30 cellular contexts compared by ENCODE assay signal in genomic region chr2:68920481-68921170, GRCh38. TPM values are rescaled to one million over a fixed set of nuclear protein-coding genes. Genes with fewer than 3 reads are reported as not detected.
DNase-seq lines count a peak whose midpoint lies in the region; ATAC-seq and TF ChIP-seq lines count a peak whose summit lies in the region.
"Had no signal": no experiment of that assay in that cellular context is flagged by ENCODE, and none has a peak within 500 bp of the region (broad histone marks: within the 10 kb centered on the region; RNA-seq: fewer than 3 reads in every experiment).

No MANE protein-coding gene starts in this region.

- H2BK120ac ChIP-seq in IMR-90 (ENCODE audit: low read depth, low read length) (no peak overlapping the region), mesenchymal stem cell (ENCODE audit: low read depth, low read length) (no peak overlapping the region)

- H3K27me3 ChIP-seq in CD8-positive, alpha-beta T cell (ENCODE audit: insufficient read depth, low read length): no peaks in the 10 kb centered on the region
- H3K27me3 ChIP-seq in IMR-90 (ENCODE audit: control insufficient read depth, insufficient read depth, low read length) (no peaks in the 10 kb centered on the region), osteoblast (ENCODE audit: insufficient read depth, low read length) (peaks cover 5% of the 10 kb centered on the region), mesenchymal stem cell (ENCODE audit: control insufficient read depth in 1 of 2, insufficient read depth in 1 of 2, low read length in 2 of 2) (peaks cover 0 to 3% of the 10 kb centered on the region in 2 experiments)
- H3K27me3 ChIP-seq: BLaER1 treated with 17β-estradiol and CSF1 and Interleukin-3, amounts not matched to agents 10 nM and 100 nM had no signal

- H3K9ac ChIP-seq in IMR-90 (ENCODE audit: low read depth, low read length) (no peak overlapping the region), mesenchymal stem cell (ENCODE audit: low read length) (no peak overlapping the region)
- H3K9ac ChIP-seq: BLaER1 treated with 17β-estradiol and CSF1 and Interleukin-3, amounts not matched to agents 10 nM and 100 nM had no signal

- H4K20me1 ChIP-seq in IMR-90 (ENCODE audit: insufficient read depth, low read length): no peaks in the 10 kb centered on the region
- H4K20me1 ChIP-seq in osteoblast (ENCODE audit: insufficient read depth, low read length): no peaks in the 10 kb centered on the region
- H4K20me1 ChIP-seq: BLaER1 treated with 17β-estradiol and CSF1 and Interleukin-3, amounts not matched to agents 10 nM and 100 nM had no signal

- H3K4me1 Mint-ChIP-seq in CD8-positive, alpha-beta T cell (ENCODE audit: low read depth): no peaks in the 10 kb centered on the region

- H3K79me1 ChIP-seq in IMR-90 (ENCODE audit: low read depth in 1 of 2, low read length in 2 of 2): no peaks in the 10 kb centered on the region
- H3K79me1 ChIP-seq in mesenchymal stem cell (replicated peaks; ENCODE audit: low read length, poor library complexity, severe bottlenecking): no peaks in the 10 kb centered on the region

- H3K56ac ChIP-seq in IMR-90 (ENCODE audit: extremely low read depth, insufficient read depth, low read length): no peak overlapping the region

- H2AFZ ChIP-seq in IMR-90 (replicated peaks; ENCODE audit: low read length, poor library complexity) (no peak overlapping the region), osteoblast (ENCODE audit: low read length) (no peak overlapping the region), mesenchymal stem cell (ENCODE audit: low read depth, low read length) (no peak overlapping the region)
- H2AFZ ChIP-seq: PC-9 had no signal

- H3K4ac ChIP-seq in IMR-90 (ENCODE audit: low read depth, low read length) (no peak overlapping the region), mesenchymal stem cell (ENCODE audit: low read depth in 1 of 2, low read length in 2 of 2) (no peak overlapping the region)

- H2BK15ac ChIP-seq in IMR-90 (ENCODE audit: low read depth, low read length) (no peak overlapping the region), mesenchymal stem cell (ENCODE audit: low read depth, poor library complexity, severe bottlenecking) (no peak overlapping the region)

- H2AK9ac ChIP-seq in IMR-90 (replicated peaks; ENCODE audit: low read depth, low read length, poor library complexity): no peak overlapping the region

- no peak overlapping the region for H2BK12ac ChIP-seq in mesenchymal stem cell (ENCODE audit: low read length in 2 of 2)

- TF ChIP-seq CTCF in CD8-positive, alpha-beta T cell (IDR thresholded peaks at IDR 0.05): no peak
- TF ChIP-seq CTCF in IMR-90 (conservative IDR thresholded peaks at IDR 0.05; ENCODE audit: low read depth, low read length) (no peak), osteoblast (IDR thresholded peaks at IDR 0.05; ENCODE audit: extremely low read depth, low read depth, low read length) (no peak)

- H4K5ac ChIP-seq in IMR-90 (ENCODE audit: low read depth, low read length): no peak overlapping the region; the same call in 1 of the 2 replicates

- H3K9me3 ChIP-seq in CD8-positive, alpha-beta T cell (ENCODE audit: low read length): no peaks in the 10 kb centered on the region
- H3K9me3 ChIP-seq in IMR-90 (ENCODE audit: control insufficient read depth, insufficient read depth, low read length) (no peaks in the 10 kb centered on the region; the same call in 1 of the 2 replicates), osteoblast (ENCODE audit: low read depth, low read length) (no peaks in the 10 kb centered on the region), mesenchymal stem cell (ENCODE audit: control insufficient read depth, low read length) (no peaks in the 10 kb centered on the region)
- H3K9me3 ChIP-seq: BLaER1 treated with 17β-estradiol and CSF1 and Interleukin-3, amounts not matched to agents 10 nM and 100 nM; Caco-2 had no signal

- H3K27ac Mint-ChIP-seq in CD8-positive, alpha-beta T cell: peak overlapping the region; percentile 72

- peaks cover 9% of the 10 kb centered on the region for H3K9me1 ChIP-seq in IMR-90 (ENCODE audit: insufficient read depth, low read length)

- H2BK20ac ChIP-seq in IMR-90 (ENCODE audit: low read depth, low read length): peak overlapping the region; percentile 12; the same call in 1 of the 2 replicates

- H3K27me3 Mint-ChIP-seq in CD8-positive, alpha-beta T cell (ENCODE audit: low read depth): no peaks in the 10 kb centered on the region

- no TSS peak for BruUV-seq in IMR-90 (replicated peaks; lab: Mats Ljungman, UMichigan)

- dilution Hi-C loops in IMR-90 (cut with HindIII; ENCODE audit: low sequenced_read_pairs, unreplicated experiment): no loop called here

- no peak for DNase-seq in CD8-positive, alpha-beta T cell
- DNase-seq in IMR-90: no peak
- DNase-seq in kidney glomerular epithelial cell (lab: John Stamatoyannopoulos, UW): peak; percentile 2
- DNase-seq in osteoblast (ENCODE audit: insufficient read length, low spot score, missing footprints): peak; percentile 11
- no peak for DNase-seq in Right ventricle myocardium superior
- DNase-seq in mesenchymal stem cell: no peak
- DNase-seq: AML-193; Caco-2; CD4-positive, alpha-beta memory T cell; DMS 273 treated with DMSO at 0.1 percent for 48 hours; DMS79; EL; GDM1; Kasumi-1; MV-4-11; NCI-H1694 treated with DMSO at 0.1 percent for 48 hours; NCI-H2081; NCI-H2227 treated with DMSO at 0.1 percent for 48 hours; NCI-H526 treated with DMSO at 0.1 percent for 48 hours; PC-9; RPMI8226; SHP77 had no signal

- no peaks in the 10 kb centered on the region for H3K36me3 ChIP-seq in CD8-positive, alpha-beta T cell (ENCODE audit: insufficient read depth, low read length)
- H3K36me3 ChIP-seq in IMR-90 (ENCODE audit: control insufficient read depth, insufficient read depth, low read length): no peaks in the 10 kb centered on the region
- H3K36me3 ChIP-seq in osteoblast (ENCODE audit: insufficient read depth, low read length): no peaks in the 10 kb centered on the region
- H3K36me3 ChIP-seq in mesenchymal stem cell (ENCODE audit: control insufficient read depth in 1 of 2, insufficient read depth in 2 of 2, low read depth in 1 of 2, low read length in 2 of 2): no peaks in the 10 kb centered on the region
- H3K36me3 ChIP-seq: BLaER1 treated with 17β-estradiol and CSF1 and Interleukin-3, amounts not matched to agents 10 nM and 100 nM had no signal

- H3K14ac ChIP-seq in IMR-90 (replicated peaks; ENCODE audit: low read depth, low read length) (no peak overlapping the region), mesenchymal stem cell (ENCODE audit: low read length in 2 of 2) (no peak overlapping the region)

- CTCF ChIA-PET in CD8-positive, alpha-beta T cell (lab: Charles Lee): interaction anchor here (0.6 to 3.7 kb wide), 5 partner anchors 13 to 481 kb away, joined by 3 to 20 read pairs (median 4); no protein-coding TSS in a partner anchor
- CTCF ChIA-PET in IMR-90 (lab: Yijun Ruan, JAX): interaction anchor here (0.7 kb wide), 1 partner anchor 211 kb away, joined by 3 read pairs; no protein-coding TSS in a partner anchor

- no peak overlapping the region for H3K27ac ChIP-seq in CD8-positive, alpha-beta T cell (ENCODE audit: low read depth, low read length)
- H3K27ac ChIP-seq in IMR-90 (ENCODE audit: insufficient read depth, low read length) (no peak overlapping the region), osteoblast (ENCODE audit: low read depth, low read length) (no peak overlapping the region), mesenchymal stem cell (ENCODE audit: low read length, poor library complexity, severe bottlenecking) (no peak overlapping the region)
- H3K27ac ChIP-seq: BLaER1 treated with 17β-estradiol and CSF1 and Interleukin-3, amounts not matched to agents 10 nM and 100 nM; HL-60; PC-9 had no signal

- H3K18ac ChIP-seq in IMR-90 (ENCODE audit: low read depth, low read length) (no peak overlapping the region; the same call in 1 of the 2 replicates), mesenchymal stem cell (ENCODE audit: low read depth in 1 of 2, low read length in 2 of 2) (no peak overlapping the region)

- no peaks in the 10 kb centered on the region for H3K4me1 ChIP-seq in CD8-positive, alpha-beta T cell (ENCODE audit: insufficient read depth, low read length)
- peaks cover 3% of the 10 kb centered on the region; the same call in 1 of the 2 replicates for H3K4me1 ChIP-seq in IMR-90 (ENCODE audit: control insufficient read depth, insufficient read depth, low read length)
- H3K4me1 ChIP-seq in osteoblast (ENCODE audit: insufficient read depth, low read length): no peaks in the 10 kb centered on the region
- H3K4me1 ChIP-seq in mesenchymal stem cell (ENCODE audit: control insufficient read depth, insufficient read depth, low read depth, low read length): no peaks in the 10 kb centered on the region
- H3K4me1 ChIP-seq: BLaER1 treated with 17β-estradiol and CSF1 and Interleukin-3, amounts not matched to agents 10 nM and 100 nM had no signal

- H3K4me3 ChIP-seq in CD8-positive, alpha-beta T cell (ENCODE audit: low read depth, low read length): no peak overlapping the region
- no peak overlapping the region for H3K4me3 ChIP-seq in IMR-90 (ENCODE audit: insufficient read depth, low read depth, low read length)
- no peak overlapping the region for H3K4me3 ChIP-seq in osteoblast (ENCODE audit: insufficient read depth, low read length)
- H3K4me3 ChIP-seq in mesenchymal stem cell (ENCODE audit: insufficient read depth in 1 of 2, low read depth in 1 of 2, low read length in 2 of 2): no peak overlapping the region
- H3K4me3 ChIP-seq: BLaER1 treated with 17β-estradiol and CSF1 and Interleukin-3, amounts not matched to agents 10 nM and 100 nM; GM12878; K562; PC-9 had no signal

- H3K4me2 ChIP-seq in IMR-90 (ENCODE audit: low read depth, low read length): no peak overlapping the region; the same call in 1 of the 2 replicates
- no peak overlapping the region for H3K4me2 ChIP-seq in osteoblast (ENCODE audit: insufficient read depth, low read length)
- H3K4me2 ChIP-seq in mesenchymal stem cell (ENCODE audit: low read length, poor library complexity, severe bottlenecking): no peak overlapping the region
- H3K4me2 ChIP-seq: BLaER1 treated with 17β-estradiol and CSF1 and Interleukin-3, amounts not matched to agents 10 nM and 100 nM; PC-9 had no signal

- H3K9me3 Mint-ChIP-seq in CD8-positive, alpha-beta T cell: no peaks in the 10 kb centered on the region
- H3K9me3 Mint-ChIP-seq: CD4-positive, alpha-beta memory T cell had no signal

- POLR2A ChIA-PET in CD8-positive, alpha-beta T cell (lab: Charles Lee): no interaction called here
- POLR2A ChIA-PET in IMR-90 (lab: Charles Lee; ENCODE audit: unreplicated experiment): no interaction called here

- no peak overlapping the region for H3K4me3 Mint-ChIP-seq in CD8-positive, alpha-beta T cell
- H3K4me3 Mint-ChIP-seq: CD4-positive, alpha-beta memory T cell had no signal

- H4K8ac ChIP-seq in IMR-90 (ENCODE audit: low read depth in 2 of 2, low read length in 2 of 2) (no peak overlapping the region), mesenchymal stem cell (ENCODE audit: low read length) (no peak overlapping the region)

- H3K79me2 ChIP-seq in osteoblast (ENCODE audit: insufficient read depth, low read length): no peaks in the 10 kb centered on the region

- in situ Hi-C loops in IMR-90 (cut with MboI; ENCODE audit: low sequenced_read_pairs): loop anchor here (10.0 kb wide), 1 partner anchor 456 kb away; the partner anchor contains the start of genes APLF and FBXO48

- ATAC-seq in CD8-positive, alpha-beta T cell: no peak
- ATAC-seq in IMR-90 (ENCODE audit: low read depth) (no peak), Right ventricle myocardium superior (ENCODE audit: poor library complexity) (no peak), GM18907 (IDR thresholded peaks at IDR 0.05; ENCODE audit: unreplicated experiment) (no peak), GM19351 (IDR thresholded peaks at IDR 0.05; ENCODE audit: unreplicated experiment) (no peak)
- ATAC-seq: GM12878, K562 had no signal

- no peak overlapping the region for H4K91ac ChIP-seq in IMR-90 (ENCODE audit: insufficient read depth, low read depth, low read length)
- no peak overlapping the region for H4K91ac ChIP-seq in mesenchymal stem cell (ENCODE audit: low read length)

- H3K23ac ChIP-seq in IMR-90 (ENCODE audit: low read depth, low read length) (no peak overlapping the region), mesenchymal stem cell (ENCODE audit: low read length in 2 of 2) (no peak overlapping the region)

- intact Hi-C loops in CD8-positive, alpha-beta T cell (cut with DNase I, micrococcal nuclease): loop anchor here in 1 of 2 experiments (10.0 kb wide), 1 partner anchor 556 kb away; the partner anchor contains the start of gene PLEK
- intact Hi-C loops in IMR-90 (cut with micrococcal nuclease): no loop called here
- intact Hi-C loops in Right ventricle myocardium superior (cut with DNase I): loop anchor here (10.0 kb wide), 2 partner anchors 426 to 456 kb away; partner anchors contain the start of genes APLF and FBXO48

- no peak for TF ChIP-seq RAD21 in IMR-90 (IDR thresholded peaks at IDR 0.05; ENCODE audit: low read length)

- TF ChIP-seq POLR2A in IMR-90 (IDR thresholded peaks at IDR 0.05; ENCODE audit: low read depth, low read length): no peak

- no peaks in the 10 kb centered on the region for H3K36me3 Mint-ChIP-seq in CD8-positive, alpha-beta T cell
- H3K36me3 Mint-ChIP-seq: CD4-positive, alpha-beta memory T cell had no signal

- H2AK5ac ChIP-seq in IMR-90 (ENCODE audit: low read depth, low read length) (no peak overlapping the region), mesenchymal stem cell (ENCODE audit: low read length, severe bottlenecking) (no peak overlapping the region)

- H2BK5ac ChIP-seq in IMR-90 (ENCODE audit: low read depth, low read length, poor library complexity, severe bottlenecking) (no peak overlapping the region), mesenchymal stem cell (ENCODE audit: low read depth, low read length, poor library complexity, severe bottlenecking) (no peak overlapping the region)

- no CpG with 5 or more reads among the region's 6 CpGs for WGBS in IMR-90 (ENCODE audit: extremely low coverage in 2 of 2, insufficient read length in 1 of 2), 2 experiments
- 96% methylated on average over 6 of the region's 6 CpGs for WGBS in mesenchymal stem cell

RNA-seq across cellular contexts. Expression of gene GKN2, which starts 32.1 kb away (rescaled TPM):
- total RNA-seq in CD8-positive, alpha-beta T cell: not detected
- total RNA-seq in IMR-90 (2012; rRNA removed): not detected in 2 replicates
- not detected in 2 replicates for polyA plus RNA-seq in IMR-90 (2012; rRNA removed)
- not detected in 2 replicates for polyA plus RNA-seq in IMR-90 (2012; cell fraction: cytosol; rRNA removed)
- polyA plus RNA-seq in IMR-90 (2012; cell fraction: nucleus; rRNA removed; ENCODE audit: low replicate concordance): not detected in 2 replicates
- not detected in 2 replicates for total RNA-seq in osteoblast
- total RNA-seq in Right ventricle myocardium superior: not detected
- polyA plus RNA-seq in mesenchymal stem cell (2013, experiment 1 of 2): not detected
- polyA plus RNA-seq in mesenchymal stem cell (2013, experiment 2 of 2): not detected
- total RNA-seq: Caco-2; CD4-positive, alpha-beta memory T cell; GM12878; K562; M059J; PC-9 had no signal
- polyA plus RNA-seq: CD4-positive, alpha-beta memory T cell; GM12878; K562 had no signal

RNA-seq across cellular contexts. Expression of gene BMP10, which starts 49.4 kb away (rescaled TPM):
- not detected for total RNA-seq in CD8-positive, alpha-beta T cell
- not detected in 2 replicates for total RNA-seq in IMR-90 (2012; rRNA removed)
- not detected in 2 replicates for polyA plus RNA-seq in IMR-90 (2012; rRNA removed)
- polyA plus RNA-seq in IMR-90 (2012; cell fraction: cytosol; rRNA removed): not detected in 2 replicates
- polyA plus RNA-seq in IMR-90 (2012; cell fraction: nucleus; rRNA removed; ENCODE audit: low replicate concordance): not detected in 2 replicates
- total RNA-seq in osteoblast: not detected in 2 replicates
- total RNA-seq in Right ventricle myocardium superior: not detected
- polyA plus RNA-seq in mesenchymal stem cell (2013, experiment 1 of 2): 3.1 TPM
- 3.2 TPM for polyA plus RNA-seq in mesenchymal stem cell (2013, experiment 2 of 2)
- total RNA-seq: Caco-2; CD4-positive, alpha-beta memory T cell; GM12878; M059J; NCI-H460; PC-9 had no signal
- polyA plus RNA-seq: CD4-positive, alpha-beta memory T cell had no signal

RNA-seq across cellular contexts. Expression of gene GKN1, which starts 53.8 kb away (rescaled TPM):
- not detected for total RNA-seq in CD8-positive, alpha-beta T cell
- not detected in 2 replicates for total RNA-seq in IMR-90 (2012; rRNA removed)
- polyA plus RNA-seq in IMR-90 (2012; rRNA removed): not detected in 2 replicates
- 0.13 TPM in 1 of 2 replicates, not detected in the other for polyA plus RNA-seq in IMR-90 (2012; cell fraction: cytosol; rRNA removed)
- polyA plus RNA-seq in IMR-90 (2012; cell fraction: nucleus; rRNA removed; ENCODE audit: low replicate concordance): 0.62 TPM in 1 of 2 replicates, not detected in the other
- 0.29 TPM in 1 of 2 replicates, not detected in the other for total RNA-seq in osteoblast
- total RNA-seq in Right ventricle myocardium superior: not detected
- polyA plus RNA-seq in mesenchymal stem cell (2013, experiment 1 of 2): not detected
- not detected for polyA plus RNA-seq in mesenchymal stem cell (2013, experiment 2 of 2)
- total RNA-seq: Caco-2; CD4-positive, alpha-beta memory T cell; GM12878; K562; M059J; PC-9 had no signal
- polyA plus RNA-seq: CD4-positive, alpha-beta memory T cell; GM12878; K562 had no signal

Comparison
In these comparisons a context has a peak if more than half of its experiments do, and no peak if none do; other contexts are left out.
1. DNase-seq: peak in kidney glomerular epithelial cell (single experiment) and osteoblast (single experiment); none in CD8-positive, alpha-beta T cell (0 of 7), IMR-90 (single experiment), Right ventricle myocardium superior (single experiment) and mesenchymal stem cell (single experiment).